1 cellular context compared by ENCODE assay signal in genomic region chr1:207217778-207218511, GRCh38.
TF ChIP-seq lines count a peak whose summit lies in the region.

No MANE protein-coding gene starts in this region.

TF ChIP-seq in IMR-90, 13 proteins besides CTCF, POLR2A, EP300 and RAD21 (continued from another document):
- no peak for TF ChIP-seq MAZ (IDR thresholded peaks at IDR 0.05; ENCODE audit: borderline replicate concordance, low read depth, low read length)
- TF ChIP-seq CHD1 (IDR thresholded peaks at IDR 0.05; ENCODE audit: low read depth, low read length) = no peak
- no peak for TF ChIP-seq RFX5 (IDR thresholded peaks at IDR 0.05; ENCODE audit: low read depth, low read length)
- no peak for TF ChIP-seq SMC3 (IDR thresholded peaks at IDR 0.05; ENCODE audit: low read depth, low read length)
- no peak for TF ChIP-seq CEBPB (IDR thresholded peaks at IDR 0.05; ENCODE audit: low read depth, low read length)
- no peak for TF ChIP-seq ELK1 (IDR thresholded peaks at IDR 0.05; ENCODE audit: borderline replicate concordance, low read depth, low read length)
- TF ChIP-seq RCOR1 (IDR thresholded peaks at IDR 0.05; ENCODE audit: insufficient replicate concordance, low read length) = no peak
- TF ChIP-seq FOS (IDR thresholded peaks at IDR 0.05; ENCODE audit: low read depth, low read length) = no peak
- no peak for TF ChIP-seq MXI1 (IDR thresholded peaks at IDR 0.05; ENCODE audit: borderline replicate concordance, low read depth, low read length)
- TF ChIP-seq, protein P1, sequence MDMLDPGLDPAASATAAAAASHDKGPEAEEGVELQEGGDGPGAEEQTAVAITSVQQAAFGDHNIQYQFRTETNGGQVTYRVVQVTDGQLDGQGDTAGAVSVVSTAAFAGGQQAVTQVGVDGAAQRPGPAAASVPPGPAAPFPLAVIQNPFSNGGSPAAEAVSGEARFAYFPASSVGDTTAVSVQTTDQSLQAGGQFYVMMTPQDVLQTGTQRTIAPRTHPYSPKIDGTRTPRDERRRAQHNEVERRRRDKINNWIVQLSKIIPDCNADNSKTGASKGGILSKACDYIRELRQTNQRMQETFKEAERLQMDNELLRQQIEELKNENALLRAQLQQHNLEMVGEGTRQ (IDR thresholded peaks at IDR 0.05; ENCODE audit: low read depth, low read length) = no peak
